8 cellular contexts compared by ENCODE assay signal in genomic region chr1:226061793-226062557, GRCh38. TPM values are rescaled to one million over a fixed set of nuclear protein-coding genes. Genes with fewer than 3 reads are reported as not detected.
DNase-seq lines count a peak whose midpoint lies in the region; ATAC-seq and TF ChIP-seq lines count a peak whose summit lies in the region.

No MANE protein-coding gene starts in this region.

- H3K36me3 Mint-ChIP-seq in CD8-positive, alpha-beta T cell, result peaks cover 47% of the 10 kb centered on the region
- peaks cover 41% of the 10 kb centered on the region for H3K36me3 Mint-ChIP-seq in activated CD8-positive, alpha-beta T cell treated with anti-CD3 and anti-CD28 coated beads, Interleukin-2, amount 10 ng/mL, durations not matched to agents 7 days and 5 days (ENCODE audit: low read depth)

- CTCF ChIA-PET in CD8-positive, alpha-beta T cell (lab: Charles Lee), result interaction anchor here (0.7 to 2.7 kb wide), 7 partner anchors 9 to 63 kb away, joined by 3 to 16 read pairs (median 4); partner anchors contain the start of gene SDE2
- CTCF ChIA-PET in activated CD8-positive, alpha-beta T cell treated with anti-CD3 and anti-CD28 coated beads, Interleukin-2, amount 10 ng/mL, durations not matched to agents 7 days and 5 days (lab: Charles Lee), result interaction anchor here (0.5 to 4.9 kb wide), 11 partner anchors 17 to 593 kb away, joined by 3 to 61 read pairs (median 4); partner anchors contain the start of genes PARP1 and SDE2

- peaks cover 35% of the 10 kb centered on the region for H3K4me1 ChIP-seq in CD8-positive, alpha-beta T cell (ENCODE audit: insufficient read depth, low read length)
- peaks cover 26 to 44% (median 33%) of the 10 kb centered on the region in 4 donors for H3K4me1 ChIP-seq in stomach

- TF ChIP-seq POLR2A in GM19193 (IDR thresholded peaks at IDR 0.05; ENCODE audit: extremely low read depth, insufficient read depth, insufficient read length), result peak; percentile 24
- peak in 1 of 4 donors; percentile 26 for TF ChIP-seq POLR2A in stomach (IDR thresholded peaks at IDR 0.05)

- H3K27ac Mint-ChIP-seq in CD8-positive, alpha-beta T cell, result peak overlapping the region; percentile 100
- H3K27ac Mint-ChIP-seq in activated CD8-positive, alpha-beta T cell treated with anti-CD3 and anti-CD28 coated beads, Interleukin-2, amount 10 ng/mL, durations not matched to agents 7 days and 5 days, result peak overlapping the region; percentile 100

- H3K9me3 Mint-ChIP-seq in CD8-positive, alpha-beta T cell, result no peaks in the 10 kb centered on the region
- H3K9me3 Mint-ChIP-seq in activated CD8-positive, alpha-beta T cell treated with anti-CD3 and anti-CD28 coated beads, Interleukin-2, amount 10 ng/mL, durations not matched to agents 7 days and 5 days (ENCODE audit: insufficient read depth), result no peaks in the 10 kb centered on the region

- no peaks in the 10 kb centered on the region for H3K9me3 ChIP-seq in CD8-positive, alpha-beta T cell (ENCODE audit: low read length)
- H3K9me3 ChIP-seq in stomach, result no peaks in the 10 kb centered on the region

- 0 to 1% (median 0%) methylated on average over 29 to 102 of the region's 102 CpGs for WGBS in stomach, 5 donors

- POLR2A ChIA-PET in CD8-positive, alpha-beta T cell (lab: Charles Lee), result interaction anchor here (0.6 to 5.2 kb wide), 28 partner anchors 11 to 1726 kb away, joined by 3 to 195 read pairs (median 6); partner anchors contain the start of genes LBR, SDE2, SRP9 and TMEM63A
- POLR2A ChIA-PET in activated CD8-positive, alpha-beta T cell treated with anti-CD3 and anti-CD28 coated beads, Interleukin-2, amount 10 ng/mL, durations not matched to agents 7 days and 5 days (lab: Charles Lee), result interaction anchor here (0.6 to 3.9 kb wide), 39 partner anchors 11 to 876 kb away, joined by 3 to 113 read pairs (median 4); partner anchors contain the start of genes ENAH, LBR, LIN9 and PYCR2

- intact Hi-C loops in CD8-positive, alpha-beta T cell (cut with DNase I, micrococcal nuclease), result loop anchor here (1.0 to 10.0 kb wide), 14 partner anchors 21 to 673 kb away; partner anchors contain the start of genes ACBD3 (in 2 of the 2), LBR (in 2 of the 2), SDE2 (in 2 of the 2) and ITPKB (in 1 of the 2)
- intact Hi-C loops in stomach (cut with DNase I; ENCODE audit: low total_unique reads), result no loop called here

- no peak for TF ChIP-seq CTCF in CD8-positive, alpha-beta T cell (IDR thresholded peaks at IDR 0.05)
- no peak for TF ChIP-seq CTCF in stomach (IDR thresholded peaks at IDR 0.05)

- no peak for TF ChIP-seq EP300 in stomach (IDR thresholded peaks at IDR 0.05)

- peak in 6 of 7 experiments; percentile 21 to 77 (median 38) for DNase-seq in CD8-positive, alpha-beta T cell
- DNase-seq in NCI-H345 (lab: John Stamatoyannopoulos, UW) (peak; percentile 84), epithelial cell of prostate (ENCODE audit: low read depth, low spot score) (peak; percentile 24), midbrain (lab: John Stamatoyannopoulos, UW) (peak; percentile 88), stomach (peak; percentile 85)
- DNase-seq in activated CD8-positive, alpha-beta T cell treated with anti-CD3 and anti-CD28 coated beads, Interleukin-2, amount 10 ng/mL, durations not matched to agents 7 days and 5 days, result peak; percentile 47

- ATAC-seq in CD8-positive, alpha-beta T cell, result no peak
- ATAC-seq in HG03196 (IDR thresholded peaks at IDR 0.05; ENCODE audit: unreplicated experiment), result peak; percentile 45
- peak; percentile 73 for ATAC-seq in activated CD8-positive, alpha-beta T cell treated with anti-CD3 and anti-CD28 coated beads, Interleukin-2, amount 10 ng/mL, durations not matched to agents 7 days and 5 days

- H3K27ac ChIP-seq in CD8-positive, alpha-beta T cell (ENCODE audit: low read depth, low read length), result peak overlapping the region; percentile 82
- H3K27ac ChIP-seq in epithelial cell of prostate (peak overlapping the region; percentile 96), stomach (peak overlapping the region; percentile 98 to 100 (median 99))

- H3K4me1 Mint-ChIP-seq in CD8-positive, alpha-beta T cell (ENCODE audit: low read depth), result peaks cover 43% of the 10 kb centered on the region
- H3K4me1 Mint-ChIP-seq in activated CD8-positive, alpha-beta T cell treated with anti-CD3 and anti-CD28 coated beads, Interleukin-2, amount 10 ng/mL, durations not matched to agents 7 days and 5 days (ENCODE audit: low read depth), result peaks cover 32% of the 10 kb centered on the region

- peaks cover 15% of the 10 kb centered on the region for H3K36me3 ChIP-seq in CD8-positive, alpha-beta T cell (ENCODE audit: insufficient read depth, low read length)
- H3K36me3 ChIP-seq in stomach, result peaks cover 14 to 29% (median 25%) of the 10 kb centered on the region in 4 donors

- H3K4me3 ChIP-seq in CD8-positive, alpha-beta T cell (ENCODE audit: low read depth, low read length), result peak overlapping the region; percentile 63
- H3K4me3 ChIP-seq in stomach, result peak overlapping the region; percentile 64 to 88 (median 78)

- H3K27me3 ChIP-seq in CD8-positive, alpha-beta T cell (ENCODE audit: insufficient read depth, low read length), result no peaks in the 10 kb centered on the region
- H3K27me3 ChIP-seq in stomach, result no peaks in the 10 kb centered on the region

- no peaks in the 10 kb centered on the region for H3K27me3 Mint-ChIP-seq in CD8-positive, alpha-beta T cell (ENCODE audit: low read depth)
- H3K27me3 Mint-ChIP-seq in activated CD8-positive, alpha-beta T cell treated with anti-CD3 and anti-CD28 coated beads, Interleukin-2, amount 10 ng/mL, durations not matched to agents 7 days and 5 days (ENCODE audit: low read depth), result no peaks in the 10 kb centered on the region

- peak overlapping the region; percentile 100 for H3K4me3 Mint-ChIP-seq in CD8-positive, alpha-beta T cell
- peak overlapping the region; percentile 100 for H3K4me3 Mint-ChIP-seq in activated CD8-positive, alpha-beta T cell treated with anti-CD3 and anti-CD28 coated beads, Interleukin-2, amount 10 ng/mL, durations not matched to agents 7 days and 5 days

RNA-seq across cellular contexts. Expression of gene H3-3A, which starts 0.5 kb away (rescaled TPM):
- total RNA-seq in CD8-positive, alpha-beta T cell, result 100 to 1,000 TPM; 439 to 447 TPM
- 100 to 1,000 TPM; 526 to 541 TPM for total RNA-seq in activated CD8-positive, alpha-beta T cell treated with anti-CD3 and anti-CD28 coated beads, Interleukin-2, amount 10 ng/mL, durations not matched to agents 7 days and 5 days
- total RNA-seq in stomach, result 100 to 1,000 TPM in 3 of 5 donors, 10 to 100 TPM in 2; 30.7 to 541 (median 237) TPM
- polyA plus RNA-seq in stomach, result 100 to 1,000 TPM; 754 to 995 (median 822) TPM

Comparison
In these comparisons a context has a peak if more than half of its experiments do, and no peak if none do; other contexts are left out.
1. DNase-seq: peak in every context shown above with its lines; median percentile 88 in midbrain; 85 in stomach; 84 in NCI-H345; 47 in activated CD8-positive, alpha-beta T cell treated with anti-CD3 and anti-CD28 coated beads, Interleukin-2, amount 10 ng/mL, durations not matched to agents 7 days and 5 days; 38 in CD8-positive, alpha-beta T cell; 24 in epithelial cell of prostate.